Comparison of ENCODE assay signal across 11 cellular contexts in genomic region chr12:97556201-97556824, GRCh38.
A peak's percentile ranks its signal among the peaks of the same experiment; 100 is the strongest.
DNase-seq lines count a peak whose midpoint lies in the region; FAIRE-seq and TF ChIP-seq lines count a peak whose summit lies in the region.
"Had no signal": no experiment of that assay in that cellular context is flagged by ENCODE, and none has a peak within 500 bp of the region (broad histone marks: within the 10 kb centered on the region; RNA-seq: fewer than 3 reads in every experiment).

No MANE protein-coding gene starts in this region.

- no peaks in the 10 kb centered on the region for H3K36me3 Mint-ChIP-seq in astrocyte (ENCODE audit: low read depth, unreplicated experiment)

- H3K9me3 ChIP-seq in astrocyte (ENCODE audit: insufficient read depth, low read depth, low read length) (no peaks in the 10 kb centered on the region), ovary (no peaks in the 10 kb centered on the region)
- H3K9me3 ChIP-seq: tibial nerve had no signal

- no peaks in the 10 kb centered on the region for H3K27me3 Mint-ChIP-seq in astrocyte (ENCODE audit: low read depth, unreplicated experiment)
- H3K27me3 Mint-ChIP-seq: CD4-positive, alpha-beta T cell had no signal

- peak overlapping the region; percentile 77 for H3K4me2 ChIP-seq in astrocyte (ENCODE audit: low read length)

- H3K27ac Mint-ChIP-seq in astrocyte (ENCODE audit: unreplicated experiment) = peak overlapping the region; percentile 84
- H3K27ac Mint-ChIP-seq: CD4-positive, alpha-beta T cell had no signal

- H3K9ac ChIP-seq in astrocyte (ENCODE audit: low read length) = no peak overlapping the region

- FAIRE-seq in astrocyte (lab: Jason Lieb, UNC) = no peak

- TF ChIP-seq POLR2A in ovary (IDR thresholded peaks at IDR 0.05) = no peak

- H3K4me3 ChIP-seq in astrocyte (ENCODE audit: insufficient read depth, low read depth, low read length) (no peak overlapping the region), ovary (no peak overlapping the region)
- H3K4me3 ChIP-seq: tibial nerve had no signal

- TF ChIP-seq RAD21 in Ishikawa (IDR thresholded peaks at IDR 0.05; ENCODE audit: low read depth) = peak; percentile 31; the same call in 1 of the 2 replicates

- H3K4me3 Mint-ChIP-seq in astrocyte (ENCODE audit: unreplicated experiment) = no peak overlapping the region
- H3K4me3 Mint-ChIP-seq: CD4-positive, alpha-beta T cell had no signal

- peak overlapping the region; percentile 19 for H3K27ac ChIP-seq in astrocyte (ENCODE audit: low read depth, low read length)
- no peak overlapping the region for H3K27ac ChIP-seq in ovary
- H3K27ac ChIP-seq: tibial nerve had no signal

- H3K36me3 ChIP-seq in astrocyte (ENCODE audit: insufficient read depth, low read length) = no peaks in the 10 kb centered on the region
- H3K36me3 ChIP-seq in ovary = no peaks in the 10 kb centered on the region
- H3K36me3 ChIP-seq: tibial nerve had no signal

- TF ChIP-seq CTCF in astrocyte (IDR thresholded peaks at IDR 0.05; ENCODE audit: insufficient read depth, low read depth, low read length) = no peak
- no peak for TF ChIP-seq CTCF in ovary (IDR thresholded peaks at IDR 0.05)

- 18 to 28% (median 21%) methylated on average over 7 of the region's 7 CpGs for WGBS in ovary, 3 donors

- peaks cover 5% of the 10 kb centered on the region for H3K4me1 ChIP-seq in astrocyte (ENCODE audit: insufficient read depth, low read length)
- no peaks in the 10 kb centered on the region for H3K4me1 ChIP-seq in ovary (ENCODE audit: insufficient read depth)
- H3K4me1 ChIP-seq: tibial nerve had no signal

- no peaks in the 10 kb centered on the region for H3K79me2 ChIP-seq in astrocyte (ENCODE audit: insufficient read depth, low read length)

- peak overlapping the region; percentile 45 for H2AFZ ChIP-seq in astrocyte (ENCODE audit: low read depth, low read length)

- H4K20me1 ChIP-seq in astrocyte (ENCODE audit: insufficient read depth, low read length) = no peaks in the 10 kb centered on the region

- peak; percentile 94 for TF ChIP-seq EP300 in Ishikawa (IDR thresholded peaks at IDR 0.05; ENCODE audit: borderline replicate concordance)
- TF ChIP-seq EP300 in ovary (IDR thresholded peaks at IDR 0.05) = no peak

- intact Hi-C loops in ovary (cut with DNase I) = no loop called here

- DNase-seq in AG20443 (ENCODE audit: low spot score) = peak; percentile 17
- DNase-seq in astrocyte (ENCODE audit: low read depth) = peak; percentile 89
- DNase-seq in kidney glomerular epithelial cell (lab: John Stamatoyannopoulos, UW) = peak; percentile 91
- no peak for DNase-seq in activated CD4-positive, alpha-beta T cell treated with anti-CD3 and anti-CD28 coated beads for 4 hours
- no peak for DNase-seq in NCI-H1694 (lab: John Stamatoyannopoulos, UW)
- no peak for DNase-seq in ovary
- no peak for DNase-seq in stimulated activated CD8-positive, alpha-beta memory T cell treated with anti-CD3 and anti-CD28 coated beads, Interleukin-4, amount 100 ng/mL, for 48 hours
- DNase-seq: aorta; CD4-positive, alpha-beta T cell had no signal

- no peaks in the 10 kb centered on the region for H3K27me3 ChIP-seq in astrocyte (ENCODE audit: insufficient read depth, low read length)
- no peaks in the 10 kb centered on the region for H3K27me3 ChIP-seq in ovary
- H3K27me3 ChIP-seq: tibial nerve had no signal

- H3K9me3 Mint-ChIP-seq in astrocyte (ENCODE audit: unreplicated experiment) = no peaks in the 10 kb centered on the region

- peaks cover 34% of the 10 kb centered on the region for H3K4me1 Mint-ChIP-seq in astrocyte (ENCODE audit: low read depth, unreplicated experiment)

TF ChIP-seq in Ishikawa, 13 proteins besides CTCF, POLR2A, EP300 and RAD21:
- TF ChIP-seq REST (IDR thresholded peaks at IDR 0.05; ENCODE audit: low read depth) = no peak
- TF ChIP-seq, protein P1, sequence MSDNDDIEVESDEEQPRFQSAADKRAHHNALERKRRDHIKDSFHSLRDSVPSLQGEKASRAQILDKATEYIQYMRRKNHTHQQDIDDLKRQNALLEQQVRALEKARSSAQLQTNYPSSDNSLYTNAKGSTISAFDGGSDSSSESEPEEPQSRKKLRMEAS (IDR thresholded peaks at IDR 0.05) = 0 out of 2 replicates have a peak, but pooled peaks have one; percentile 26
- TF ChIP-seq TAF1 (IDR thresholded peaks at IDR 0.05; ENCODE audit: low read depth) = no peak
- no peak for TF ChIP-seq YY1 (IDR thresholded peaks at IDR 0.05; ENCODE audit: low read depth)
- TF ChIP-seq NFIC (IDR thresholded peaks at IDR 0.05) = peak; percentile 86
- TF ChIP-seq CREB1 (IDR thresholded peaks at IDR 0.05; ENCODE audit: low read depth) = no peak
- no peak for TF ChIP-seq CEBPB (IDR thresholded peaks at IDR 0.05)
- peak; percentile 96 for TF ChIP-seq TCF12 (IDR thresholded peaks at IDR 0.05; ENCODE audit: low read depth)
- no peak for TF ChIP-seq ZBTB7A (IDR thresholded peaks at IDR 0.05; ENCODE audit: low read depth)
- TF ChIP-seq, protein P2, sequence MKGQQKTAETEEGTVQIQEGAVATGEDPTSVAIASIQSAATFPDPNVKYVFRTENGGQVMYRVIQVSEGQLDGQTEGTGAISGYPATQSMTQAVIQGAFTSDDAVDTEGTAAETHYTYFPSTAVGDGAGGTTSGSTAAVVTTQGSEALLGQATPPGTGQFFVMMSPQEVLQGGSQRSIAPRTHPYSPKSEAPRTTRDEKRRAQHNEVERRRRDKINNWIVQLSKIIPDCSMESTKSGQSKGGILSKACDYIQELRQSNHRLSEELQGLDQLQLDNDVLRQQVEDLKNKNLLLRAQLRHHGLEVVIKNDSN (IDR thresholded peaks at IDR 0.05) = no peak
- no peak for TF ChIP-seq EGR1 (IDR thresholded peaks at IDR 0.05)
- peak; percentile 90 for TF ChIP-seq FOXM1 (IDR thresholded peaks at IDR 0.05; ENCODE audit: borderline replicate concordance, low read depth)
- TF ChIP-seq TEAD4 (IDR thresholded peaks at IDR 0.05) = peak; percentile 96
TF ChIP-seq in Ishikawa: peak in this region for 5.

Comparison
In these comparisons a context has a peak if more than half of its experiments do, and no peak if none do; other contexts are left out.
1. DNase-seq: peak in AG20443 (single experiment), astrocyte (single experiment) and kidney glomerular epithelial cell (single experiment); none in activated CD4-positive, alpha-beta T cell treated with anti-CD3 and anti-CD28 coated beads for 4 hours (0 of 2), NCI-H1694 (single experiment), ovary (0 of 5) and stimulated activated CD8-positive, alpha-beta memory T cell treated with anti-CD3 and anti-CD28 coated beads, Interleukin-4, amount 100 ng/mL, for 48 hours (single experiment).